Comparison of ENCODE assay signal across 9 cellular contexts in genomic region chr1:9629445-9630201, GRCh38. TPM values are rescaled to one million over a fixed set of nuclear protein-coding genes. Genes with fewer than 3 reads are reported as not detected.
DNase-seq lines count a peak whose midpoint lies in the region; ATAC-seq and TF ChIP-seq lines count a peak whose summit lies in the region.
"Had no signal": no experiment of that assay in that cellular context is flagged by ENCODE, and none has a peak within 500 bp of the region (broad histone marks: within the 10 kb centered on the region; RNA-seq: fewer than 3 reads in every experiment).

No MANE protein-coding gene starts in this region.

- H3K36me3 ChIP-seq in MG63: no peaks in the 10 kb centered on the region

- DNase-seq in AML-193 (lab: John Stamatoyannopoulos, UW) (peak; percentile 92 to 94), left ventricle myocardium superior (peak; percentile 69), NCI-H2107 treated with DMSO at 0.1 percent for 48 hours (lab: John Stamatoyannopoulos, UW; ENCODE audit: unreplicated experiment) (no peak), MG63 (no peak)
- DNase-seq in activated CD8-positive, alpha-beta T cell treated with anti-CD3 and anti-CD28 coated beads for 36 hours: peak; percentile 91
- peak; percentile 48 to 65 for DNase-seq in stimulated activated CD8-positive, alpha-beta memory T cell treated with anti-CD3 and anti-CD28 coated beads, Interleukin-7, amount 100 ng/mL, for 4 hours (ENCODE audit: low read depth in 2 of 2)

- no peak overlapping the region for H3K4me3 ChIP-seq in MG63
- H3K4me3 ChIP-seq: SK-N-MC had no signal

- peak overlapping the region; percentile 82 to 94 (median 88) for H3K4me3 Mint-ChIP-seq in IgD-negative memory B cell
- H3K4me3 Mint-ChIP-seq in activated CD8-positive, alpha-beta T cell treated with anti-CD3 and anti-CD28 coated beads for 36 hours: peak overlapping the region; percentile 98

- H3K27ac Mint-ChIP-seq in IgD-negative memory B cell: peak overlapping the region; percentile 85 to 90 (median 90)
- H3K27ac Mint-ChIP-seq in activated CD8-positive, alpha-beta T cell treated with anti-CD3 and anti-CD28 coated beads for 36 hours: peak overlapping the region; percentile 96

- no peaks in the 10 kb centered on the region for H3K27me3 Mint-ChIP-seq in IgD-negative memory B cell
- no peaks in the 10 kb centered on the region for H3K27me3 Mint-ChIP-seq in activated CD8-positive, alpha-beta T cell treated with anti-CD3 and anti-CD28 coated beads for 36 hours

- H3K4me1 Mint-ChIP-seq in IgD-negative memory B cell: peaks cover 27 to 45% (median 37%) of the 10 kb centered on the region in 3 donors
- H3K4me1 Mint-ChIP-seq in activated CD8-positive, alpha-beta T cell treated with anti-CD3 and anti-CD28 coated beads for 36 hours (ENCODE audit: low read depth): peaks cover 46% of the 10 kb centered on the region

- intact Hi-C loops in activated CD8-positive, alpha-beta T cell treated with anti-CD3 and anti-CD28 coated beads for 36 hours (cut with micrococcal nuclease): loop anchor here (1.0 to 5.0 kb wide), 5 partner anchors 23 to 238 kb away; no protein-coding TSS in a partner anchor
- intact Hi-C loops in left ventricle myocardium superior (cut with micrococcal nuclease): no loop called here

- H3K36me3 Mint-ChIP-seq in IgD-negative memory B cell: no peaks in the 10 kb centered on the region
- H3K36me3 Mint-ChIP-seq in activated CD8-positive, alpha-beta T cell treated with anti-CD3 and anti-CD28 coated beads for 36 hours (ENCODE audit: low read depth): peaks cover 58% of the 10 kb centered on the region

- peaks cover 1% of the 10 kb centered on the region for H3K9me3 ChIP-seq in MG63

- POLR2A ChIA-PET in activated CD8-positive, alpha-beta T cell treated with anti-CD3 and anti-CD28 coated beads for 36 hours (lab: Charles Lee): interaction anchor here (1.0 to 17.1 kb wide), 13 partner anchors 13 to 192 kb away, joined by 3 to 335 read pairs (median 6); partner anchors contain the start of gene PIK3CD

- H3K27me3 ChIP-seq in MG63: no peaks in the 10 kb centered on the region

- CTCF ChIA-PET in activated CD8-positive, alpha-beta T cell treated with anti-CD3 and anti-CD28 coated beads for 36 hours (lab: Charles Lee): interaction anchor here (1.0 to 8.1 kb wide), 12 partner anchors 9 to 239 kb away, joined by 4 to 160 read pairs (median 28); partner anchors contain the start of gene PIK3CD

- no peaks in the 10 kb centered on the region for H3K9me3 Mint-ChIP-seq in IgD-negative memory B cell
- H3K9me3 Mint-ChIP-seq in activated CD8-positive, alpha-beta T cell treated with anti-CD3 and anti-CD28 coated beads for 36 hours: no peaks in the 10 kb centered on the region

- peak; percentile 59 for ATAC-seq in activated CD8-positive, alpha-beta T cell treated with anti-CD3 and anti-CD28 coated beads for 36 hours
- ATAC-seq in left ventricle myocardium superior (peak; percentile 59), GM18519 (IDR thresholded peaks at IDR 0.05; ENCODE audit: low FRiP score, unreplicated experiment) (no peak)

- no peak for TF ChIP-seq CTCF in activated CD8-positive, alpha-beta T cell treated with anti-CD3 and anti-CD28 coated beads for 36 hours (IDR thresholded peaks at IDR 0.05)

RNA-seq across cellular contexts. Expression of gene PIK3CD, which starts 21.9 kb away (rescaled TPM):
- 82.6 TPM for polyA plus RNA-seq in IgD-negative memory B cell
- 100 to 1,000 TPM; 152 to 158 TPM for total RNA-seq in activated CD8-positive, alpha-beta T cell treated with anti-CD3 and anti-CD28 coated beads for 36 hours
- total RNA-seq in left ventricle myocardium superior: 3.4 TPM
- total RNA-seq in MG63 (2014; rRNA removed; shearing (Covaris generic); ENCODE audit: low replicate concordance): 0.47 and 2.9 TPM in 2 replicates

RNA-seq across cellular contexts. Expression of gene TMEM201, which starts 40.9 kb away (rescaled TPM):
- 4.2 TPM for polyA plus RNA-seq in IgD-negative memory B cell
- total RNA-seq in activated CD8-positive, alpha-beta T cell treated with anti-CD3 and anti-CD28 coated beads for 36 hours: 10 to 100 TPM; 16.2 to 18.1 TPM
- total RNA-seq in left ventricle myocardium superior: 20.8 TPM
- 5.7 and 8.8 TPM in 2 replicates for total RNA-seq in MG63 (2014; rRNA removed; shearing (Covaris generic); ENCODE audit: low replicate concordance)

Comparison
In these comparisons a context has a peak if more than half of its experiments do, and no peak if none do; other contexts are left out.
1. DNase-seq: peak in AML-193 (2 of 2), activated CD8-positive, alpha-beta T cell treated with anti-CD3 and anti-CD28 coated beads for 36 hours (single experiment), left ventricle myocardium superior (single experiment) and stimulated activated CD8-positive, alpha-beta memory T cell treated with anti-CD3 and anti-CD28 coated beads, Interleukin-7, amount 100 ng/mL, for 4 hours (2 of 2); none in NCI-H2107 treated with DMSO at 0.1 percent for 48 hours (single experiment) and MG63 (single experiment).
2. RNA of gene PIK3CD, which starts 21.9 kb away (total RNA-seq): 152 to 158 TPM in activated CD8-positive, alpha-beta T cell treated with anti-CD3 and anti-CD28 coated beads for 36 hours; 3.4 TPM in left ventricle myocardium superior (single experiment) and 0.47 to 2.9 TPM in MG63; every median in the first group is over 10 times any median in the second.